1 cellular context compared by ENCODE assay signal in genomic region chr1:160406131-160406968, GRCh38.
TF ChIP-seq lines count a peak whose summit lies in the region.

No MANE protein-coding gene starts in this region.

TF ChIP-seq in WTC11, 78 proteins besides CTCF, POLR2A, EP300 and RAD21:
- TF ChIP-seq KAT7 (CRISPR knock-in tag; IDR thresholded peaks at IDR 0.05; ENCODE audit: borderline replicate concordance): no peak
